Comparison of ENCODE assay signal across 10 cellular contexts in genomic region chr3:172461530-172462138, GRCh38. TPM values are rescaled to one million over a fixed set of nuclear protein-coding genes. Genes with fewer than 3 reads are reported as not detected.
DNase-seq lines count a peak whose midpoint lies in the region; ATAC-seq and TF ChIP-seq lines count a peak whose summit lies in the region.
"Had no signal": no experiment of that assay in that cellular context is flagged by ENCODE, and none has a peak within 500 bp of the region (broad histone marks: within the 10 kb centered on the region; RNA-seq: fewer than 3 reads in every experiment).

No MANE protein-coding gene starts in this region.

- peak; percentile 59 to 75 (median 64) for ATAC-seq in natural killer cell

- no peak overlapping the region for H3K27ac ChIP-seq in HEK293 (ENCODE audit: extremely low read depth, low read depth, low read length)
- H3K27ac ChIP-seq: SJSA1 had no signal

- no peak for TF ChIP-seq CTCF in HEK293 (tag by site-specific recombination; IDR thresholded peaks at IDR 0.05)
- TF ChIP-seq CTCF in choroid plexus epithelial cell (conservative IDR thresholded peaks at IDR 0.05; ENCODE audit: low read depth, low read length): peak; percentile 78
- TF ChIP-seq CTCF in natural killer cell (IDR thresholded peaks at IDR 0.05): peak; percentile 99

- intact Hi-C loops in natural killer cell (cut with micrococcal nuclease): no loop called here
- intact Hi-C loops in activated naive CD4-positive, alpha-beta T cell treated with anti-CD3 and anti-CD28 coated beads for 36 hours (cut with micrococcal nuclease): loop anchor here (1.0 to 2.0 kb wide), 4 partner anchors 15 to 205 kb away; no protein-coding TSS in a partner anchor

- H3K4me1 ChIP-seq in HEK293 (ENCODE audit: control insufficient read depth, insufficient read depth, low read length): no peaks in the 10 kb centered on the region
- H3K4me1 ChIP-seq: SJSA1 had no signal

- no peak overlapping the region for H3K4me3 ChIP-seq in HEK293 (ENCODE audit: low read depth, low read length)
- H3K4me3 ChIP-seq in choroid plexus epithelial cell (ENCODE audit: low read depth, low read length): no peak overlapping the region
- H3K4me3 ChIP-seq: SJSA1 had no signal

- no peak overlapping the region for H3K4me3 Mint-ChIP-seq in natural killer cell
- no peak overlapping the region for H3K4me3 Mint-ChIP-seq in activated naive CD4-positive, alpha-beta T cell treated with anti-CD3 and anti-CD28 coated beads for 36 hours
- H3K4me3 Mint-ChIP-seq: naive thymus-derived CD8-positive, alpha-beta T cell had no signal

- CTCF ChIA-PET in HEK293 (lab: Yijun Ruan, JAX): interaction anchor here (0.5 to 1.6 kb wide), 19 partner anchors 8 to 431 kb away, joined by 3 to 8 read pairs (median 3); no protein-coding TSS in a partner anchor
- CTCF ChIA-PET in activated naive CD4-positive, alpha-beta T cell treated with anti-CD3 and anti-CD28 coated beads for 36 hours (lab: Charles Lee): interaction anchor here (0.6 to 4.3 kb wide), 42 partner anchors 8 to 266 kb away, joined by 3 to 40 read pairs (median 4); no protein-coding TSS in a partner anchor

- peaks cover 3 to 11% of the 10 kb centered on the region in 2 donors for H3K27me3 Mint-ChIP-seq in natural killer cell (ENCODE audit: low read depth in 2 of 2)
- H3K27me3 Mint-ChIP-seq in activated naive CD4-positive, alpha-beta T cell treated with anti-CD3 and anti-CD28 coated beads for 36 hours (ENCODE audit: low read depth): no peaks in the 10 kb centered on the region

- POLR2A ChIA-PET in HEK293 (lab: Yijun Ruan, JAX): no interaction called here

- H3K9me3 ChIP-seq in HEK293 (ENCODE audit: control insufficient read depth, insufficient read depth, low read depth, low read length): no peaks in the 10 kb centered on the region
- H3K9me3 ChIP-seq: SJSA1 had no signal

- no peaks in the 10 kb centered on the region for H3K4me1 Mint-ChIP-seq in natural killer cell
- H3K4me1 Mint-ChIP-seq in activated naive CD4-positive, alpha-beta T cell treated with anti-CD3 and anti-CD28 coated beads for 36 hours (ENCODE audit: low read depth): peaks cover 4% of the 10 kb centered on the region
- H3K4me1 Mint-ChIP-seq: naive thymus-derived CD8-positive, alpha-beta T cell had no signal

- DNase-seq in Daoy (ENCODE audit: low read depth) (peak; percentile 29), NCI-H69 (lab: John Stamatoyannopoulos, UW) (peak; percentile 62), choroid plexus epithelial cell (ENCODE audit: low read depth) (peak; percentile 53), natural killer cell (no peak), GOT3 (lab: John Stamatoyannopoulos, UW) (no peak), hypothalamus (lab: John Stamatoyannopoulos, UW) (no peak)
- no peak for DNase-seq in activated naive CD4-positive, alpha-beta T cell treated with anti-CD3 and anti-CD28 coated beads for 36 hours

- no peak overlapping the region for H3K27ac Mint-ChIP-seq in natural killer cell
- no peak overlapping the region for H3K27ac Mint-ChIP-seq in activated naive CD4-positive, alpha-beta T cell treated with anti-CD3 and anti-CD28 coated beads for 36 hours
- H3K27ac Mint-ChIP-seq: naive thymus-derived CD8-positive, alpha-beta T cell had no signal

- no peaks in the 10 kb centered on the region for H3K36me3 ChIP-seq in HEK293 (ENCODE audit: control insufficient read depth in 2 of 2, insufficient read depth in 1 of 2, low read length in 2 of 2)
- H3K36me3 ChIP-seq: SJSA1 had no signal

- H3K36me3 Mint-ChIP-seq in natural killer cell: no peaks in the 10 kb centered on the region
- no peaks in the 10 kb centered on the region for H3K36me3 Mint-ChIP-seq in activated naive CD4-positive, alpha-beta T cell treated with anti-CD3 and anti-CD28 coated beads for 36 hours (ENCODE audit: low read depth)
- H3K36me3 Mint-ChIP-seq: naive thymus-derived CD8-positive, alpha-beta T cell had no signal

- no peaks in the 10 kb centered on the region for H3K9me3 Mint-ChIP-seq in natural killer cell
- no peaks in the 10 kb centered on the region for H3K9me3 Mint-ChIP-seq in activated naive CD4-positive, alpha-beta T cell treated with anti-CD3 and anti-CD28 coated beads for 36 hours
- H3K9me3 Mint-ChIP-seq: naive thymus-derived CD8-positive, alpha-beta T cell had no signal

TF ChIP-seq in HEK293, 187 proteins besides CTCF, POLR2A, EP300 and RAD21:
- TF ChIP-seq ZNF211 (tag by site-specific recombination; IDR thresholded peaks at IDR 0.05; ENCODE audit: low read depth) (no peak), PRDM1 (tag by site-specific recombination; IDR thresholded peaks at IDR 0.05) (0 out of 2 replicates have a peak, but pooled peaks have one; percentile 43)

RNA-seq across cellular contexts. Expression of gene GHSR, which starts 13.4 kb away (rescaled TPM):
- total RNA-seq in Daoy (2014; rRNA removed; shearing (Covaris generic)): not detected in 2 replicates
- 1 to 10 TPM in 1 of 3 donors, under 1 TPM in 2; 0.38 to 1.3 (median 0.63) TPM for total RNA-seq in natural killer cell
- not detected for total RNA-seq in activated naive CD4-positive, alpha-beta T cell treated with anti-CD3 and anti-CD28 coated beads for 36 hours
- total RNA-seq: naive thymus-derived CD8-positive, alpha-beta T cell; SJSA1 had no signal

Comparison
In these comparisons a context has a peak if more than half of its experiments do, and no peak if none do; other contexts are left out.
1. DNase-seq: peak in Daoy (single experiment), NCI-H69 (single experiment) and choroid plexus epithelial cell (single experiment); none in natural killer cell (single experiment), GOT3 (single experiment), hypothalamus (0 of 51) and activated naive CD4-positive, alpha-beta T cell treated with anti-CD3 and anti-CD28 coated beads for 36 hours (single experiment).